In genomic region chr7:139586286-139586685, GRCh38 we compare ENCODE assay signal across 28 cellular contexts.
"Had no signal": no experiment of that assay in that cellular context is flagged by ENCODE, and none has a peak within 500 bp of the region (broad histone marks: within the 10 kb centered on the region; RNA-seq: fewer than 3 reads in every experiment).

No MANE protein-coding gene starts in this region.

- H3K36me3 ChIP-seq: ovary, uterus had no signal

- H3K9ac ChIP-seq: parathyroid adenoma had no signal

- ATAC-seq: naive thymus-derived CD8-positive, alpha-beta T cell; psoas muscle; right cardiac atrium; right lobe of liver; stimulated activated memory B cell treated with anti-CD40 and anti-IgM and Interleukin-4, amounts not matched to agents 10 μg/mL and 1 μg/mL and 100 μg/mL, for 72 hours; stimulated activated naive CD8-positive, alpha-beta T cell treated with anti-CD3 and anti-CD28 coated beads, Interleukin-15, amount 100 ng/mL, for 72 hours; stimulated activated naive CD8-positive, alpha-beta T cell treated with anti-CD3 and anti-CD28 coated beads, Interleukin-15, Interleukin-2, amounts not matched to agents 100 U/mL and 50 U/mL, for 24 hours; upper lobe of right lung had no signal

- H3K27ac ChIP-seq: neutrophil, ovary, parathyroid adenoma, psoas muscle, right lobe of liver, sigmoid colon, suprapubic skin, testis, tibial artery, transverse colon, upper lobe of right lung, uterus had no signal

- H3K27me3 ChIP-seq: neutrophil, ovary, right lobe of liver, sigmoid colon, suprapubic skin, testis, tibial artery, transverse colon, upper lobe of right lung, uterus had no signal

- H2AFZ ChIP-seq: parathyroid adenoma had no signal

- FAIRE-seq: small intestine had no signal

- H3K79me2 ChIP-seq: parathyroid adenoma had no signal

- H3K9me3 ChIP-seq: neutrophil, ovary, psoas muscle, right lobe of liver, sigmoid colon, suprapubic skin, testis, tibial artery, transverse colon, upper lobe of right lung, uterus had no signal

- DNase-seq: naive B cell; naive thymus-derived CD8-positive, alpha-beta T cell; nephron progenitor cell; nucleus accumbens; ovary; posterior cingulate gyrus; psoas muscle; right cardiac atrium; right lobe of liver; sigmoid colon; small intestine; stimulated activated CD4-positive, alpha-beta T cell treated with anti-CD3 and anti-CD28 coated beads, Interleukin-15, amount 100 ng/mL, for 24 hours; stimulated activated CD4-positive, alpha-beta T cell treated with anti-CD3 and anti-CD28 coated beads, Interleukin-2, amount 100 ng/mL, for 24 hours; stimulated activated CD4-positive, alpha-beta T cell treated with anti-CD3 and anti-CD28 coated beads, Interleukin-2, amount 100 ng/mL, for 48 hours; stimulated activated CD4-positive, alpha-beta T cell treated with anti-CD3 and anti-CD28 coated beads, Interleukin-4, amount 100 ng/mL, for 24 hours; stimulated activated naive CD4-positive, alpha-beta T cell; stimulated activated naive CD8-positive, alpha-beta T cell treated with anti-CD3 and anti-CD28 coated beads, Interleukin-15, amount 100 ng/mL, for 72 hours; stimulated activated naive CD8-positive, alpha-beta T cell treated with anti-CD3 and anti-CD28 coated beads, Interleukin-15, Interleukin-2, amounts not matched to agents 100 U/mL and 50 U/mL, for 24 hours; substantia nigra; testis; tibial artery; transverse colon; upper lobe of right lung; uterus had no signal

- H3K4me1 ChIP-seq: psoas muscle, right lobe of liver, sigmoid colon, suprapubic skin, testis, tibial artery, transverse colon, upper lobe of right lung, uterus had no signal

- H3K4me3 ChIP-seq: ovary, psoas muscle, right lobe of liver, sigmoid colon, suprapubic skin, testis, tibial artery, transverse colon, upper lobe of right lung, uterus had no signal
